ENCODE assay signal across 1 cellular context in the genomic region with DNA sequence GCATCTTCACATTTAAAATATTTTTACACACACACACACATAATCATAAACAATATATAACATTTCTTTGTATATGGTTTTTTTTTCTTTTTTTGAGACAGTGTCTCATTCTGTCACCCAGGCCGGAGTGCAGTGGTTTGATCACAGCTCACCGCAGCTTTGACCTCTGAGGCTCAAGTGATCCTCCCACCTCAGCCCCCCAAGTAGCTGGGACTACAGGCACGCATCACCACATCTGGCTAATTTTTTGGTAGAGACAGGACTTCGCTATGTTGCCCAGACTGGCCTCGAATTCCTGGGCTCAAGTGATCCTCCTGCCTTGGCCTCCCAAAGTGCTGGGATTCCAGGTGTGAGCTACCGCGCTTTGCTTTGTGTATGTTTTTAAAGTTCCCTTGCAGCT.
TF ChIP-seq lines count a peak whose summit lies in the region.

No MANE protein-coding gene starts in this region.

TF ChIP-seq in HepG2, 621 proteins besides CTCF, POLR2A, EP300 and RAD21:
- TF ChIP-seq, protein P1, sequence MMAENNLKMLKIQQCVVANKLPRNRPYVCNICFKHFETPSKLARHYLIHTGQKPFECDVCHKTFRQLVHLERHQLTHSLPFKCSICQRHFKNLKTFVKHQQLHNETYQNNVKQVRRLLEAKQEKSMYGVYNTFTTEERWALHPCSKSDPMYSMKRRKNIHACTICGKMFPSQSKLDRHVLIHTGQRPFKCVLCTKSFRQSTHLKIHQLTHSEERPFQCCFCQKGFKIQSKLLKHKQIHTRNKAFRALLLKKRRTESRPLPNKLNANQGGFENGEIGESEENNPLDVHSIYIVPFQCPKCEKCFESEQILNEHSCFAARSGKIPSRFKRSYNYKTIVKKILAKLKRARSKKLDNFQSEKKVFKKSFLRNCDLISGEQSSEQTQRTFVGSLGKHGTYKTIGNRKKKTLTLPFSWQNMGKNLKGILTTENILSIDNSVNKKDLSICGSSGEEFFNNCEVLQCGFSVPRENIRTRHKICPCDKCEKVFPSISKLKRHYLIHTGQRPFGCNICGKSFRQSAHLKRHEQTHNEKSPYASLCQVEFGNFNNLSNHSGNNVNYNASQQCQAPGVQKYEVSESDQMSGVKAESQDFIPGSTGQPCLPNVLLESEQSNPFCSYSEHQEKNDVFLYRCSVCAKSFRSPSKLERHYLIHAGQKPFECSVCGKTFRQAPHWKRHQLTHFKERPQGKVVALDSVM (CRISPR knock-in tag; IDR thresholded peaks at IDR 0.05) = peak; percentile 75
